ENCODE assay signal across 1 cellular context in genomic region chrX:153794897-153795816, GRCh38.
A peak's percentile ranks its signal among the peaks of the same experiment; 100 is the strongest.
TF ChIP-seq lines count a peak whose summit lies in the region.

No MANE protein-coding gene starts in this region.

TF ChIP-seq in HepG2, 621 proteins besides CTCF, POLR2A, EP300 and RAD21 (continued from another document and continues in another):
- no peak for TF ChIP-seq HMG20B (CRISPR knock-in tag; conservative IDR thresholded peaks at IDR 0.05)
- no peak for TF ChIP-seq ZNF616 (CRISPR knock-in tag; IDR thresholded peaks at IDR 0.05; ENCODE audit: low read depth)
- TF ChIP-seq ZFP41 (CRISPR knock-in tag; IDR thresholded peaks at IDR 0.05; ENCODE audit: borderline replicate concordance) = no peak; the same call in 1 of the 2 replicates
- no peak for TF ChIP-seq PHF21A (CRISPR knock-in tag; IDR thresholded peaks at IDR 0.05)
- TF ChIP-seq ZSCAN29 (CRISPR knock-in tag; conservative IDR thresholded peaks at IDR 0.05) = no peak
- TF ChIP-seq, protein P1, sequence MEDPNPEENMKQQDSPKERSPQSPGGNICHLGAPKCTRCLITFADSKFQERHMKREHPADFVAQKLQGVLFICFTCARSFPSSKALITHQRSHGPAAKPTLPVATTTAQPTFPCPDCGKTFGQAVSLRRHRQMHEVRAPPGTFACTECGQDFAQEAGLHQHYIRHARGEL (CRISPR knock-in tag; IDR thresholded peaks at IDR 0.05) = no peak
- TF ChIP-seq MXI1 (IDR thresholded peaks at IDR 0.05; ENCODE audit: borderline replicate concordance, low read depth, low read length) = no peak
- no peak for TF ChIP-seq ZNF138 (CRISPR knock-in tag; IDR thresholded peaks at IDR 0.05; ENCODE audit: low read depth)
- TF ChIP-seq ZFAT (CRISPR knock-in tag; conservative IDR thresholded peaks at IDR 0.05) = no peak
- no peak for TF ChIP-seq NCOA2 (CRISPR knock-in tag; IDR thresholded peaks at IDR 0.05)
- no peak for TF ChIP-seq NFIB (CRISPR knock-in tag; IDR thresholded peaks at IDR 0.05; ENCODE audit: borderline replicate concordance)
- TF ChIP-seq, protein P2, sequence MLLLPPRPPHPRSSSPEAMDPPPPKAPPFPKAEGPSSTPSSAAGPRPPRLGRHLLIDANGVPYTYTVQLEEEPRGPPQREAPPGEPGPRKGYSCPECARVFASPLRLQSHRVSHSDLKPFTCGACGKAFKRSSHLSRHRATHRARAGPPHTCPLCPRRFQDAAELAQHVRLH (CRISPR knock-in tag; IDR thresholded peaks at IDR 0.05; ENCODE audit: borderline replicate concordance, low read depth) = no peak
- TF ChIP-seq SPEN (CRISPR knock-in tag; IDR thresholded peaks at IDR 0.05; ENCODE audit: low read depth) = no peak
- peak; percentile 27; the same call in 1 of the 2 replicates for TF ChIP-seq UBTF (CRISPR knock-in tag; IDR thresholded peaks at IDR 0.05)
- TF ChIP-seq, protein P3, sequence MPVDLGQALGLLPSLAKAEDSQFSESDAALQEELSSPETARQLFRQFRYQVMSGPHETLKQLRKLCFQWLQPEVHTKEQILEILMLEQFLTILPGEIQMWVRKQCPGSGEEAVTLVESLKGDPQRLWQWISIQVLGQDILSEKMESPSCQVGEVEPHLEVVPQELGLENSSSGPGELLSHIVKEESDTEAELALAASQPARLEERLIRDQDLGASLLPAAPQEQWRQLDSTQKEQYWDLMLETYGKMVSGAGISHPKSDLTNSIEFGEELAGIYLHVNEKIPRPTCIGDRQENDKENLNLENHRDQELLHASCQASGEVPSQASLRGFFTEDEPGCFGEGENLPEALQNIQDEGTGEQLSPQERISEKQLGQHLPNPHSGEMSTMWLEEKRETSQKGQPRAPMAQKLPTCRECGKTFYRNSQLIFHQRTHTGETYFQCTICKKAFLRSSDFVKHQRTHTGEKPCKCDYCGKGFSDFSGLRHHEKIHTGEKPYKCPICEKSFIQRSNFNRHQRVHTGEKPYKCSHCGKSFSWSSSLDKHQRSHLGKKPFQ (CRISPR knock-in tag; IDR thresholded peaks at IDR 0.05; ENCODE audit: insufficient replicate concordance) = no peak
- no peak for TF ChIP-seq DMTF1 (CRISPR knock-in tag; IDR thresholded peaks at IDR 0.05)
- TF ChIP-seq ZMAT3 (CRISPR knock-in tag; conservative IDR thresholded peaks at IDR 0.05) = 0 out of 2 replicates have a peak, but pooled peaks have one; percentile 15
- no peak for TF ChIP-seq XRCC5 (optimal IDR thresholded peaks at IDR 0.05; ENCODE audit: low read length)
- TF ChIP-seq ZNF333 (CRISPR knock-in tag; IDR thresholded peaks at IDR 0.05; ENCODE audit: borderline replicate concordance) = no peak
- no peak; the same call in 1 of the 2 replicates for TF ChIP-seq ZNF574 (CRISPR knock-in tag; IDR thresholded peaks at IDR 0.05)
- TF ChIP-seq, protein P4, sequence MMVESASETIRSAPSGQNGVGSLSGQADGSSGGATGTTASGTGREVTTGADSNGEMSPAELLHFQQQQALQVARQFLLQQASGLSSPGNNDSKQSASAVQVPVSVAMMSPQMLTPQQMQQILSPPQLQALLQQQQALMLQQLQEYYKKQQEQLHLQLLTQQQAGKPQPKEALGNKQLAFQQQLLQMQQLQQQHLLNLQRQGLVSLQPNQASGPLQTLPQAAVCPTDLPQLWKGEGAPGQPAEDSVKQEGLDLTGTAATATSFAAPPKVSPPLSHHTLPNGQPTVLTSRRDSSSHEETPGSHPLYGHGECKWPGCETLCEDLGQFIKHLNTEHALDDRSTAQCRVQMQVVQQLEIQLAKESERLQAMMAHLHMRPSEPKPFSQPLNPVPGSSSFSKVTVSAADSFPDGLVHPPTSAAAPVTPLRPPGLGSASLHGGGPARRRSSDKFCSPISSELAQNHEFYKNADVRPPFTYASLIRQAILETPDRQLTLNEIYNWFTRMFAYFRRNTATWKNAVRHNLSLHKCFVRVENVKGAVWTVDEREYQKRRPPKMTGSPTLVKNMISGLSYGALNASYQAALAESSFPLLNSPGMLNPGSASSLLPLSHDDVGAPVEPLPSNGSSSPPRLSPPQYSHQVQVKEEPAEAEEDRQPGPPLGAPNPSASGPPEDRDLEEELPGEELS (CRISPR knock-in tag; IDR thresholded peaks at IDR 0.05) = no peak
- TF ChIP-seq ZNF382 (CRISPR knock-in tag; IDR thresholded peaks at IDR 0.05; ENCODE audit: borderline replicate concordance) = no peak
- no peak for TF ChIP-seq SIN3A (IDR thresholded peaks at IDR 0.05; ENCODE audit: borderline replicate concordance, low read depth, low read length)
- no peak for TF ChIP-seq CEBPG (CRISPR knock-in tag; IDR thresholded peaks at IDR 0.05)
- TF ChIP-seq ZSCAN31 (CRISPR knock-in tag; IDR thresholded peaks at IDR 0.05; ENCODE audit: low read depth) = no peak
- no peak for TF ChIP-seq PHF20 (CRISPR knock-in tag; IDR thresholded peaks at IDR 0.05)
- TF ChIP-seq FOSL2 (CRISPR knock-in tag; IDR thresholded peaks at IDR 0.05) = no peak
- no peak for TF ChIP-seq ZNF781 (CRISPR knock-in tag; IDR thresholded peaks at IDR 0.05; ENCODE audit: borderline replicate concordance, not compliant biosample characterization)
- TF ChIP-seq NCOA1 (CRISPR knock-in tag; IDR thresholded peaks at IDR 0.05) = no peak
- no peak for TF ChIP-seq NAIF1 (CRISPR knock-in tag; IDR thresholded peaks at IDR 0.05; ENCODE audit: borderline replicate concordance)
- TF ChIP-seq, protein P5, sequence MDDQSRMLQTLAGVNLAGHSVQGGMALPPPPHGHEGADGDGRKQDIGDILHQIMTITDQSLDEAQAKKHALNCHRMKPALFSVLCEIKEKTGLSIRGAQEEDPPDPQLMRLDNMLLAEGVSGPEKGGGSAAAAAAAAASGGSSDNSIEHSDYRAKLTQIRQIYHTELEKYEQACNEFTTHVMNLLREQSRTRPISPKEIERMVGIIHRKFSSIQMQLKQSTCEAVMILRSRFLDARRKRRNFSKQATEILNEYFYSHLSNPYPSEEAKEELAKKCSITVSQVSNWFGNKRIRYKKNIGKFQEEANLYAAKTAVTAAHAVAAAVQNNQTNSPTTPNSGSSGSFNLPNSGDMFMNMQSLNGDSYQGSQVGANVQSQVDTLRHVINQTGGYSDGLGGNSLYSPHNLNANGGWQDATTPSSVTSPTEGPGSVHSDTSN (CRISPR knock-in tag; IDR thresholded peaks at IDR 0.05; ENCODE audit: borderline replicate concordance) = no peak
- TF ChIP-seq, protein P6, sequence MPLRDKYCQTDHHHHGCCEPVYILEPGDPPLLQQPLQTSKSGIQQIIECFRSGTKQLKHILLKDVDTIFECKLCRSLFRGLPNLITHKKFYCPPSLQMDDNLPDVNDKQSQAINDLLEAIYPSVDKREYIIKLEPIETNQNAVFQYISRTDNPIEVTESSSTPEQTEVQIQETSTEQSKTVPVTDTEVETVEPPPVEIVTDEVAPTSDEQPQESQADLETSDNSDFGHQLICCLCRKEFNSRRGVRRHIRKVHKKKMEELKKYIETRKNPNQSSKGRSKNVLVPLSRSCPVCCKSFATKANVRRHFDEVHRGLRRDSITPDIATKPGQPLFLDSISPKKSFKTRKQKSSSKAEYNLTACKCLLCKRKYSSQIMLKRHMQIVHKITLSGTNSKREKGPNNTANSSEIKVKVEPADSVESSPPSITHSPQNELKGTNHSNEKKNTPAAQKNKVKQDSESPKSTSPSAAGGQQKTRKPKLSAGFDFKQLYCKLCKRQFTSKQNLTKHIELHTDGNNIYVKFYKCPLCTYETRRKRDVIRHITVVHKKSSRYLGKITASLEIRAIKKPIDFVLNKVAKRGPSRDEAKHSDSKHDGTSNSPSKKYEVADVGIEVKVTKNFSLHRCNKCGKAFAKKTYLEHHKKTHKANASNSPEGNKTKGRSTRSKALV (CRISPR knock-in tag; IDR thresholded peaks at IDR 0.05) = 0 out of 2 replicates have a peak, but pooled peaks have one; percentile 8
- TF ChIP-seq THYN1 (CRISPR knock-in tag; IDR thresholded peaks at IDR 0.05; ENCODE audit: borderline replicate concordance, low read depth) = no peak
- TF ChIP-seq, protein P7, sequence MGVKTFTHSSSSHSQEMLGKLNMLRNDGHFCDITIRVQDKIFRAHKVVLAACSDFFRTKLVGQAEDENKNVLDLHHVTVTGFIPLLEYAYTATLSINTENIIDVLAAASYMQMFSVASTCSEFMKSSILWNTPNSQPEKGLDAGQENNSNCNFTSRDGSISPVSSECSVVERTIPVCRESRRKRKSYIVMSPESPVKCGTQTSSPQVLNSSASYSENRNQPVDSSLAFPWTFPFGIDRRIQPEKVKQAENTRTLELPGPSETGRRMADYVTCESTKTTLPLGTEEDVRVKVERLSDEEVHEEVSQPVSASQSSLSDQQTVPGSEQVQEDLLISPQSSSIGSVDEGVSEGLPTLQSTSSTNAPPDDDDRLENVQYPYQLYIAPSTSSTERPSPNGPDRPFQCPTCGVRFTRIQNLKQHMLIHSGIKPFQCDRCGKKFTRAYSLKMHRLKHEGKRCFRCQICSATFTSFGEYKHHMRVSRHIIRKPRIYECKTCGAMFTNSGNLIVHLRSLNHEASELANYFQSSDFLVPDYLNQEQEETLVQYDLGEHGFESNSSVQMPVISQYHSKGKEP (CRISPR knock-in tag; IDR thresholded peaks at IDR 0.05) = no peak
- no peak for TF ChIP-seq NFE2 (CRISPR knock-in tag; IDR thresholded peaks at IDR 0.05)
- no peak for TF ChIP-seq DNMT1 (CRISPR knock-in tag; IDR thresholded peaks at IDR 0.05)
